Comparison of ENCODE assay signal across 17 cellular contexts in the genomic region with DNA sequence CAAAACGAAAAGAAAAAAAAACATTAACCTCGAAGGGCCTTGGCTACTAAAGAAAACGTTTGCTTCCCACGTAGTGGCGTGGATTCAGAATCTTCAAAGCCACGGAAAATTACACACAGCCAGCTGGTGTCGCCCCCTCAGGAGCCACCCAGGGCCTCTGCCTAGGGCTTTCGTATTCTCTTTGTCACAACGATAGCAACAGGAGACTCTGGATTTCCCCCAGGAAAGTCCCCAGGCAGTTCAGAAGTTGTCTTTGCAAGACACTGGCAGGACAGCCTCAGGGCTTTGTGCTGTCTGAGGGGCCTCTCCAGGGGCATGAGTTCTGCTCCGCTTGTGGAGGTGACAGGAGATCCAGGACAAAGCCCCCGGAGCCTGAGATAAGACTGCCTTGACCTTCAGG.
A peak's percentile ranks its signal among the peaks of the same experiment; 100 is the strongest.
DNase-seq lines count a peak whose midpoint lies in the region; ATAC-seq and TF ChIP-seq lines count a peak whose summit lies in the region.
"Had no signal": no experiment of that assay in that cellular context is flagged by ENCODE, and none has a peak within 500 bp of the region (broad histone marks: within the 10 kb centered on the region; RNA-seq: fewer than 3 reads in every experiment).

No MANE protein-coding gene starts in this region.

- no peaks in the 10 kb centered on the region for H3K79me2 ChIP-seq in smooth muscle cell (ENCODE audit: low read depth)

- no peaks in the 10 kb centered on the region for H4K20me1 ChIP-seq in smooth muscle cell (ENCODE audit: low read depth)

- H3K4me1 Mint-ChIP-seq in T-helper 17 cell: peaks cover 2% of the 10 kb centered on the region
- no peaks in the 10 kb centered on the region for H3K4me1 Mint-ChIP-seq in Calu3 (ENCODE audit: low read depth, unreplicated experiment)

- no peak overlapping the region for H3K27ac ChIP-seq in smooth muscle cell (ENCODE audit: low read depth)
- H3K27ac ChIP-seq: right atrium auricular region, tibial artery had no signal

- H3K27me3 ChIP-seq in smooth muscle cell (ENCODE audit: low read depth): no peaks in the 10 kb centered on the region
- H3K27me3 ChIP-seq: BE2C, right atrium auricular region, tibial artery had no signal

- 73% methylated on average over 11 of the region's 11 CpGs for WGBS in smooth muscle cell (ENCODE audit: low lambda C conversion rate)

- no peak overlapping the region for H3K4me2 ChIP-seq in smooth muscle cell

- peak; percentile 79 for ATAC-seq in GM19397 (IDR thresholded peaks at IDR 0.05; ENCODE audit: unreplicated experiment)
- ATAC-seq in T-helper 17 cell: no peak
- ATAC-seq in esophagus mucosa: no peak

- CTCF ChIA-PET in Calu3 (lab: Charles Lee): no interaction called here

- no peak overlapping the region for H2AFZ ChIP-seq in smooth muscle cell (ENCODE audit: low read depth)

- no peaks in the 10 kb centered on the region for H3K9me3 ChIP-seq in T-helper 17 cell (ENCODE audit: control insufficient read depth, low read length, poor library complexity, severe bottlenecking)
- no peaks in the 10 kb centered on the region for H3K9me3 ChIP-seq in smooth muscle cell (replicated peaks; ENCODE audit: low read depth)
- H3K9me3 ChIP-seq: BE2C, right atrium auricular region, tibial artery had no signal

- intact Hi-C loops in Calu3 (cut with micrococcal nuclease; ENCODE audit: unreplicated experiment): no loop called here

- H3K4me1 ChIP-seq in smooth muscle cell (ENCODE audit: low read depth): peaks cover 6% of the 10 kb centered on the region
- H3K4me1 ChIP-seq: BE2C, right atrium auricular region, tibial artery had no signal

- no TSS peak for BruUV-seq in Calu3 (replicated peaks; lab: Mats Ljungman, UMichigan)

- H3K4me3 Mint-ChIP-seq in T-helper 17 cell (no peak overlapping the region), Calu3 (ENCODE audit: low read depth, unreplicated experiment) (no peak overlapping the region)

- no peaks in the 10 kb centered on the region for H3F3A ChIP-seq in smooth muscle cell (ENCODE audit: low read depth)

- no peak for TF ChIP-seq CTCF in smooth muscle cell (IDR thresholded peaks at IDR 0.05; ENCODE audit: borderline replicate concordance, insufficient read depth, poor library complexity, severe bottlenecking)
- no peak for TF ChIP-seq CTCF in Calu3 (IDR thresholded peaks at IDR 0.05; ENCODE audit: unreplicated experiment)

- H3K27ac Mint-ChIP-seq in T-helper 17 cell (peak overlapping the region; percentile 29), Calu3 (ENCODE audit: unreplicated experiment) (no peak overlapping the region)

- H3K36me3 ChIP-seq in smooth muscle cell (ENCODE audit: low read depth): no peaks in the 10 kb centered on the region
- H3K36me3 ChIP-seq: BE2C had no signal

- H3K27me3 Mint-ChIP-seq in T-helper 17 cell (peaks cover 22% of the 10 kb centered on the region), Calu3 (ENCODE audit: unreplicated experiment) (no peaks in the 10 kb centered on the region)

- no peak overlapping the region for H3K9ac ChIP-seq in smooth muscle cell (ENCODE audit: low read depth)

- H3K4me3 ChIP-seq in smooth muscle cell: no peak overlapping the region
- H3K4me3 ChIP-seq: right atrium auricular region, tibial artery had no signal

- H3K36me3 Mint-ChIP-seq in T-helper 17 cell (ENCODE audit: low read depth): no peaks in the 10 kb centered on the region
- no peaks in the 10 kb centered on the region for H3K36me3 Mint-ChIP-seq in Calu3 (ENCODE audit: insufficient read depth, unreplicated experiment)

- H3K9me3 Mint-ChIP-seq in Calu3 (ENCODE audit: low read depth, unreplicated experiment): no peaks in the 10 kb centered on the region

- peak; percentile 15 to 19 for DNase-seq in stimulated activated CD4-positive, alpha-beta T cell treated with anti-CD3 and anti-CD28 coated beads, Interleukin-2, amount 100 ng/mL, for 24 hours
- DNase-seq in stimulated activated CD4-positive, alpha-beta T cell treated with anti-CD3 and anti-CD28 coated beads, Interleukin-12 subunit alpha, Interleukin-12 subunit beta, amount 100 ng/mL, for 4 hours: no peak
- no peak for DNase-seq in T-helper 17 cell
- no peak for DNase-seq in smooth muscle cell (lab: John Stamatoyannopoulos, UW; ENCODE audit: unreplicated experiment)
- DNase-seq in Calu3: no peak
- DNase-seq in NCI-H345 (lab: John Stamatoyannopoulos, UW): no peak
- DNase-seq: amygdala, BE2C, foreskin fibroblast, HCEC 1CT, midbrain, NCI-H2029 treated with DMSO at 0.1 percent for 48 hours, Right ventricle myocardium superior, tibial artery had no signal

Comparison
In these comparisons a context has a peak if more than half of its experiments do, and no peak if none do; other contexts are left out.
1. DNase-seq: peak in stimulated activated CD4-positive, alpha-beta T cell treated with anti-CD3 and anti-CD28 coated beads, Interleukin-2, amount 100 ng/mL, for 24 hours (2 of 2); none in stimulated activated CD4-positive, alpha-beta T cell treated with anti-CD3 and anti-CD28 coated beads, Interleukin-12 subunit alpha, Interleukin-12 subunit beta, amount 100 ng/mL, for 4 hours (single experiment), T-helper 17 cell (0 of 3), smooth muscle cell (single experiment), Calu3 (single experiment) and NCI-H345 (single experiment).